In genomic region chr17:35817196-35817595, GRCh38 we compare ENCODE assay signal across 31 cellular contexts. TPM values are rescaled to one million over a fixed set of nuclear protein-coding genes. Genes with fewer than 3 reads are reported as not detected.
"Had no signal": no experiment of that assay in that cellular context is flagged by ENCODE, and none has a peak within 500 bp of the region (broad histone marks: within the 10 kb centered on the region; RNA-seq: fewer than 3 reads in every experiment).

No MANE protein-coding gene starts in this region.

- H3K4me1 ChIP-seq: SJSA1 had no signal

- H3K27ac ChIP-seq: ascending aorta, body of pancreas, Peyer's patch, SJSA1 had no signal

- ATAC-seq: activated CD8-positive, alpha-beta T cell treated with anti-CD3 and anti-CD28 coated beads, Interleukin-2, amount 10 ng/mL, durations not matched to agents 7 days and 5 days; body of pancreas; SK-N-SH treated with all-trans-retinoic acid at 6 μM for 48 hours; WTC11 had no signal

- H3K27me3 ChIP-seq: ascending aorta, body of pancreas, Peyer's patch, SJSA1 had no signal

- H3K4me3 ChIP-seq: ascending aorta, body of pancreas, Peyer's patch, SJSA1 had no signal

- DNase-seq: activated CD4-positive, alpha-beta T cell treated with anti-CD3 and anti-CD28 coated beads for 48 hours; activated CD4-positive, alpha-beta T cell treated with anti-CD3 and anti-CD28 coated beads, Interleukin-2, amount 50 U/mL, for 4 hours; activated CD4-positive, CD25-positive, alpha-beta regulatory T cell treated with anti-CD3 and anti-CD28 coated beads, Interleukin-2, amount 50 U/mL, for 72 hours; activated CD8-positive, alpha-beta memory T cell treated with anti-CD3 and anti-CD28 coated beads, Interleukin-2, amount 50 U/mL, for 48 hours; activated CD8-positive, alpha-beta T cell treated with anti-CD3 and anti-CD28 coated beads, Interleukin-2, amount 10 ng/mL, durations not matched to agents 7 days and 5 days; activated naive CD4-positive, alpha-beta T cell treated with anti-CD3 and anti-CD28 coated beads, Interleukin-2, amount 50 U/mL, for 16 hours; activated T-cell treated with anti-CD3 and anti-CD28 coated beads, Interleukin-2, amount 50 U/mL, for 1 hour; amniotic stem cell; body of pancreas; central memory CD4-positive, alpha-beta T cell; KG1; NCI-H1092; NCI-H1417; NCI-H1694; NCI-H2029; NCI-H2107; NCI-H345; NCI-H510A; NCI-H526 treated with DMSO at 0.1 percent for 48 hours; NCI-H82; Peyer's patch; SHP77; SW 1271 had no signal

- H3K9me3 ChIP-seq: ascending aorta, body of pancreas, Peyer's patch, SJSA1 had no signal

- H3K4me3 Mint-ChIP-seq: activated CD8-positive, alpha-beta T cell treated with anti-CD3 and anti-CD28 coated beads, Interleukin-2, amount 10 ng/mL, durations not matched to agents 7 days and 5 days; T-helper 1 cell treated with Interleukin-12 subunit alpha and Interleukin-12 subunit beta and Interleukin-4 antibody, amounts not matched to agents 30 μg/mL and 1 μg/mL, for 36 hours; WTC11 had no signal

- H3K9me3 Mint-ChIP-seq: T-helper 1 cell treated with Interleukin-12 subunit alpha and Interleukin-12 subunit beta and Interleukin-4 antibody, amounts not matched to agents 30 μg/mL and 1 μg/mL, for 36 hours; WTC11 had no signal

- H3K27ac Mint-ChIP-seq: activated CD8-positive, alpha-beta T cell treated with anti-CD3 and anti-CD28 coated beads, Interleukin-2, amount 10 ng/mL, durations not matched to agents 7 days and 5 days; T-helper 1 cell treated with Interleukin-12 subunit alpha and Interleukin-12 subunit beta and Interleukin-4 antibody, amounts not matched to agents 30 μg/mL and 1 μg/mL, for 36 hours; WTC11 had no signal

RNA-seq across cellular contexts. Expression of gene MMP28, which starts 21.8 kb away (rescaled TPM):
- total RNA-seq: activated CD8-positive, alpha-beta T cell treated with anti-CD3 and anti-CD28 coated beads, Interleukin-2, amount 10 ng/mL, durations not matched to agents 7 days and 5 days; LHCN-M2 had no signal

RNA-seq across cellular contexts. Expression of gene HEATR9, which starts 51.5 kb away (rescaled TPM):
- total RNA-seq: ascending aorta, body of pancreas, bronchial epithelial cell, LHCN-M2, MCF 10A, Peyer's patch, SJSA1, WTC11 had no signal

RNA-seq across cellular contexts. Expression of gene C17orf50, which starts 56.5 kb away (rescaled TPM):
- total RNA-seq: activated CD8-positive, alpha-beta T cell treated with anti-CD3 and anti-CD28 coated beads, Interleukin-2, amount 10 ng/mL, durations not matched to agents 7 days and 5 days; ascending aorta; body of pancreas; bronchial epithelial cell; LHCN-M2; MCF 10A; Peyer's patch; SJSA1 had no signal
